Comparison of ENCODE assay signal across 9 cellular contexts in the genomic region with DNA sequence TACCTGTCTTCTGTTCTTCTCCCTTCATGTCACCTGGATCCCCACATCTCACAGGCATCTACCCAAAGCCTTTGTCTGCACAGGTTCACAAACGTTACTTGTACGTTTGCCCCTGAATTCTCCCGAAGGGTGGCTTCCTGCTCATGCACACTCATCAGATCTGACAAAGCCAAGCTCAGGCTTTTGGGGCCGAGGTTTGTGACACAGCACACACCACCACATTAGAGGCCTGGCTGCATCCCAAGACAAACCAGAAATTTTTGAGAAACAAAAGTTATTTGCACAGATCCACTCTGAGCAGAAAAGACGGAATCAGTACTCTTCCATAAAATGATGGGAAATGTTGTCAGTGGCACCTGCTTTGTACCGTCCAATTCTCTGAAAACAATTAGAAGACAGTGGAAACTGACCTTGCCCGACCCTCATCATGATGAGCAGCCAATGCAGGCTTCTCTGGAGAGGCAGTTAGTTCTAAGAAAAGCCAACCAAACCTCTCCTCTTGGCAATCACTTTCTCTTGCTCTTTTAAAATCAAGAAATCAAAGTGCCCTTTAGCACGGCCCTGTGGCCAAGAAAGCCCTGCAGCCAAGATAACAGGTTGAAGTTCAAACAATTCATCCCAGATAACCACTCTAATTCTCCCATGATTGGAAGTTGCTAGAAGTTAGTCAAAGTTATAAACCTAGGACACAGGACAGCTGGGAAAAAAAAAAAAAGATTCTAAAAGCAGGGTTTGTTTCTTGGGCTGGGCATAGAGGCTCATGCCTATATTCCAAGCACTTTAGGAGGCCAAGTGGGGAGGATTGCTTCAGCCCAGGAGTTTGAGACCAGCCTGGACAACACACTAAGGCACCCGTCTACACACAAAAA. TPM values are rescaled to one million over a fixed set of nuclear protein-coding genes. Genes with fewer than 3 reads are reported as not detected.
DNase-seq lines count a peak whose midpoint lies in the region; ATAC-seq and TF ChIP-seq lines count a peak whose summit lies in the region.
"Had no signal": no experiment of that assay in that cellular context is flagged by ENCODE, and none has a peak within 500 bp of the region (broad histone marks: within the 10 kb centered on the region; RNA-seq: fewer than 3 reads in every experiment).

No MANE protein-coding gene starts in this region.

- H2AFZ ChIP-seq in osteoblast (ENCODE audit: low read length), result no peak overlapping the region

- WGBS in mesendoderm (ENCODE audit: extremely low coverage, insufficient coverage, low lambda C conversion rate), result no CpG with 5 or more reads among the region's 9 CpGs

- peak overlapping the region; percentile 89 for H3K27ac ChIP-seq in osteoblast (ENCODE audit: low read depth, low read length)
- H3K27ac ChIP-seq in mesendoderm (ENCODE audit: low read depth, low read length), result no peak overlapping the region

- H3K9me3 Mint-ChIP-seq in T-helper 2 cell treated with Interferon-gamma antibody and Interleukin-4, amounts not matched to agents 5 μg/mL and 100 μg/mL, for 36 hours, result no peaks in the 10 kb centered on the region

- H3K79me1 ChIP-seq in mesendoderm (ENCODE audit: low read length), result no peaks in the 10 kb centered on the region

- H3K4me1 ChIP-seq in osteoblast (ENCODE audit: insufficient read depth, low read length) (peaks cover 58% of the 10 kb centered on the region), mesendoderm (ENCODE audit: control insufficient read depth, low read depth, low read length) (no peaks in the 10 kb centered on the region)

- no peak overlapping the region for H3K56ac ChIP-seq in mesendoderm (ENCODE audit: low read length)

- H3K4me2 ChIP-seq in osteoblast (ENCODE audit: insufficient read depth, low read length) (peak overlapping the region; percentile 72), mesendoderm (ENCODE audit: low read length) (no peak overlapping the region)

- no peak overlapping the region for H3K4ac ChIP-seq in mesendoderm (ENCODE audit: low read depth, low read length)

- no peak overlapping the region for H2AK5ac ChIP-seq in mesendoderm (ENCODE audit: low read length)

- H3K4me1 Mint-ChIP-seq in T-helper 2 cell treated with Interferon-gamma antibody and Interleukin-4, amounts not matched to agents 5 μg/mL and 100 μg/mL, for 36 hours (ENCODE audit: low read depth), result peaks cover 46% of the 10 kb centered on the region

- no peak overlapping the region for H2BK15ac ChIP-seq in mesendoderm (replicated peaks; ENCODE audit: low read depth)

- ATAC-seq in GM18519 (IDR thresholded peaks at IDR 0.05; ENCODE audit: low FRiP score, unreplicated experiment), result no peak

- H3K27me3 Mint-ChIP-seq in T-helper 2 cell treated with Interferon-gamma antibody and Interleukin-4, amounts not matched to agents 5 μg/mL and 100 μg/mL, for 36 hours (ENCODE audit: low read depth), result peaks cover 7% of the 10 kb centered on the region

- H3K9ac ChIP-seq in mesendoderm (ENCODE audit: low read length), result no peak overlapping the region

- no peak overlapping the region for H2BK5ac ChIP-seq in mesendoderm (ENCODE audit: low read length)

- H3K23ac ChIP-seq in mesendoderm (ENCODE audit: low read length), result no peak overlapping the region

- H3K36me3 ChIP-seq in osteoblast (ENCODE audit: insufficient read depth, low read length), result no peaks in the 10 kb centered on the region
- H3K36me3 ChIP-seq in mesendoderm (ENCODE audit: control insufficient read depth, insufficient read depth, low read length), result no peaks in the 10 kb centered on the region

- peak overlapping the region; percentile 58 for H3K4me3 Mint-ChIP-seq in T-helper 2 cell treated with Interferon-gamma antibody and Interleukin-4, amounts not matched to agents 5 μg/mL and 100 μg/mL, for 36 hours

- no peak overlapping the region for H2BK120ac ChIP-seq in mesendoderm (ENCODE audit: low read depth, low read length)

- no peak overlapping the region for H4K8ac ChIP-seq in mesendoderm (ENCODE audit: low read depth, low read length)

- DNase-seq in AG08395 (ENCODE audit: low spot score) (peak; percentile 46), osteoblast (ENCODE audit: insufficient read length, low spot score, missing footprints) (peak; percentile 23), CD1c-positive myeloid dendritic cell (ENCODE audit: extremely low spot score) (no peak), mesendoderm (no peak), COR-L47 (lab: John Stamatoyannopoulos, UW) (no peak)
- DNase-seq in T-helper 2 cell treated with Interferon-gamma antibody and Interleukin-4, amounts not matched to agents 5 μg/mL and 100 μg/mL, for 36 hours (ENCODE audit: low spot score), result no peak
- peak; percentile 11 for DNase-seq in effector CD4-positive, alpha-beta T cell
- DNase-seq: DMS79 treated with DMSO at 0.1 percent for 48 hours had no signal

- no peaks in the 10 kb centered on the region for H4K20me1 ChIP-seq in osteoblast (ENCODE audit: insufficient read depth, low read length)

- H3K79me2 ChIP-seq in osteoblast (ENCODE audit: insufficient read depth, low read length) (peaks cover 30% of the 10 kb centered on the region), mesendoderm (ENCODE audit: control insufficient read depth, insufficient read depth, low read length) (no peaks in the 10 kb centered on the region)

- no peak for TF ChIP-seq CTCF in osteoblast (IDR thresholded peaks at IDR 0.05; ENCODE audit: extremely low read depth, low read depth, low read length)

- H4K5ac ChIP-seq in mesendoderm (ENCODE audit: low read length), result no peak overlapping the region

- peak overlapping the region; percentile 26 for H3K4me3 ChIP-seq in osteoblast (ENCODE audit: insufficient read depth, low read length)
- no peak overlapping the region for H3K4me3 ChIP-seq in mesendoderm (ENCODE audit: low read length)

- H3K27ac Mint-ChIP-seq in T-helper 2 cell treated with Interferon-gamma antibody and Interleukin-4, amounts not matched to agents 5 μg/mL and 100 μg/mL, for 36 hours, result peak overlapping the region; percentile 76

- H3K27me3 ChIP-seq in osteoblast (ENCODE audit: insufficient read depth, low read length), result no peaks in the 10 kb centered on the region
- no peaks in the 10 kb centered on the region for H3K27me3 ChIP-seq in mesendoderm (ENCODE audit: insufficient read depth, low read length, poor library complexity)

- no peak overlapping the region for H3K18ac ChIP-seq in mesendoderm (ENCODE audit: low read length)

- H3K9me3 ChIP-seq in osteoblast (ENCODE audit: low read depth, low read length), result no peaks in the 10 kb centered on the region

- H3K36me3 Mint-ChIP-seq in T-helper 2 cell treated with Interferon-gamma antibody and Interleukin-4, amounts not matched to agents 5 μg/mL and 100 μg/mL, for 36 hours (ENCODE audit: low read depth), result no peaks in the 10 kb centered on the region

RNA-seq across cellular contexts. Expression of a gene that starts 13.6 kb away (rescaled TPM):
- 36.9 and 122 TPM in 2 replicates for total RNA-seq in osteoblast
- polyA plus RNA-seq in mesendoderm (2013, experiment 1 of 2), result 15.3 TPM
- polyA plus RNA-seq in mesendoderm (2013, experiment 2 of 2), result 15.0 TPM

Comparison
In these comparisons a context has a peak if more than half of its experiments do, and no peak if none do; other contexts are left out.
1. DNase-seq: peak in AG08395 (single experiment), effector CD4-positive, alpha-beta T cell (single experiment) and osteoblast (single experiment); none in T-helper 2 cell treated with Interferon-gamma antibody and Interleukin-4, amounts not matched to agents 5 μg/mL and 100 μg/mL, for 36 hours (single experiment), CD1c-positive myeloid dendritic cell (single experiment), mesendoderm (single experiment) and COR-L47 (single experiment).